In genomic region chr3:42035816-42036482, GRCh38 we compare ENCODE assay signal across 9 cellular contexts. TPM values are rescaled to one million over a fixed set of nuclear protein-coding genes. Genes with fewer than 3 reads are reported as not detected.
DNase-seq lines count a peak whose midpoint lies in the region; ATAC-seq and TF ChIP-seq lines count a peak whose summit lies in the region.
"Had no signal": no experiment of that assay in that cellular context is flagged by ENCODE, and none has a peak within 500 bp of the region (broad histone marks: within the 10 kb centered on the region; RNA-seq: fewer than 3 reads in every experiment).

No MANE protein-coding gene starts in this region.

- 88 to 95% methylated on average over 3 to 4 of the region's 4 CpGs for WGBS in endodermal cell (ENCODE audit: insufficient coverage in 1 of 2, insufficient read length in 1 of 2), 2 experiments

- TF ChIP-seq CTCF in activated CD8-positive, alpha-beta T cell treated with anti-CD3 and anti-CD28 coated beads for 36 hours (IDR thresholded peaks at IDR 0.05): no peak
- TF ChIP-seq CTCF in endodermal cell (conservative IDR thresholded peaks at IDR 0.05): no peak
- TF ChIP-seq CTCF in vagina (IDR thresholded peaks at IDR 0.05): no peak

- H3K36me3 ChIP-seq in endodermal cell (ENCODE audit: control insufficient read depth, insufficient read depth, low read length) (peaks cover 12% of the 10 kb centered on the region), vagina (no peaks in the 10 kb centered on the region)

- no peaks in the 10 kb centered on the region for H3K27me3 Mint-ChIP-seq in activated CD8-positive, alpha-beta T cell treated with anti-CD3 and anti-CD28 coated beads for 36 hours
- H3K27me3 Mint-ChIP-seq in activated CD8-positive, alpha-beta T cell treated with anti-CD3 and anti-CD28 coated beads, Interleukin-2, amount 10 ng/mL, durations not matched to agents 7 days and 5 days (ENCODE audit: low read depth): no peaks in the 10 kb centered on the region
- H3K27me3 Mint-ChIP-seq in endodermal cell (ENCODE audit: insufficient read depth): no peaks in the 10 kb centered on the region

- no peak for TF ChIP-seq POLR2A in vagina (IDR thresholded peaks at IDR 0.05)

- H3K4me3 ChIP-seq in endodermal cell (ENCODE audit: low read length) (no peak overlapping the region), vagina (no peak overlapping the region)

- H3K4me1 Mint-ChIP-seq in activated CD8-positive, alpha-beta T cell treated with anti-CD3 and anti-CD28 coated beads for 36 hours (ENCODE audit: low read depth): peaks cover 15% of the 10 kb centered on the region
- H3K4me1 Mint-ChIP-seq in activated CD8-positive, alpha-beta T cell treated with anti-CD3 and anti-CD28 coated beads, Interleukin-2, amount 10 ng/mL, durations not matched to agents 7 days and 5 days (ENCODE audit: low read depth): no peaks in the 10 kb centered on the region
- H3K4me1 Mint-ChIP-seq in endodermal cell: peaks cover 34% of the 10 kb centered on the region

- intact Hi-C loops in activated CD8-positive, alpha-beta T cell treated with anti-CD3 and anti-CD28 coated beads for 36 hours (cut with micrococcal nuclease): no loop called here
- intact Hi-C loops in vagina (cut with DNase I): no loop called here

- no peak overlapping the region for H3K4me3 Mint-ChIP-seq in activated CD8-positive, alpha-beta T cell treated with anti-CD3 and anti-CD28 coated beads for 36 hours
- H3K4me3 Mint-ChIP-seq in activated CD8-positive, alpha-beta T cell treated with anti-CD3 and anti-CD28 coated beads, Interleukin-2, amount 10 ng/mL, durations not matched to agents 7 days and 5 days: no peak overlapping the region
- no peak overlapping the region for H3K4me3 Mint-ChIP-seq in endodermal cell

- peaks cover 27% of the 10 kb centered on the region for H3K4me1 ChIP-seq in endodermal cell (ENCODE audit: control insufficient read depth, insufficient read depth, low read length)
- H3K4me1 ChIP-seq in vagina: peaks cover 60% of the 10 kb centered on the region

- H3K9me3 ChIP-seq in endodermal cell (ENCODE audit: control insufficient read depth, low read length) (no peaks in the 10 kb centered on the region), vagina (no peaks in the 10 kb centered on the region)

- ATAC-seq in activated CD8-positive, alpha-beta T cell treated with anti-CD3 and anti-CD28 coated beads for 36 hours: no peak
- no peak for ATAC-seq in activated CD8-positive, alpha-beta T cell treated with anti-CD3 and anti-CD28 coated beads, Interleukin-2, amount 10 ng/mL, durations not matched to agents 7 days and 5 days
- no peak for ATAC-seq in GM18517 (IDR thresholded peaks at IDR 0.05; ENCODE audit: unreplicated experiment)

- peak overlapping the region; percentile 39 for H3K27ac Mint-ChIP-seq in activated CD8-positive, alpha-beta T cell treated with anti-CD3 and anti-CD28 coated beads for 36 hours
- H3K27ac Mint-ChIP-seq in activated CD8-positive, alpha-beta T cell treated with anti-CD3 and anti-CD28 coated beads, Interleukin-2, amount 10 ng/mL, durations not matched to agents 7 days and 5 days: no peak overlapping the region
- H3K27ac Mint-ChIP-seq in endodermal cell: peak overlapping the region; percentile 71

- H3K9me3 Mint-ChIP-seq in activated CD8-positive, alpha-beta T cell treated with anti-CD3 and anti-CD28 coated beads for 36 hours: no peaks in the 10 kb centered on the region
- H3K9me3 Mint-ChIP-seq in activated CD8-positive, alpha-beta T cell treated with anti-CD3 and anti-CD28 coated beads, Interleukin-2, amount 10 ng/mL, durations not matched to agents 7 days and 5 days (ENCODE audit: insufficient read depth): no peaks in the 10 kb centered on the region
- H3K9me3 Mint-ChIP-seq in endodermal cell: no peaks in the 10 kb centered on the region

- H3K36me3 Mint-ChIP-seq in activated CD8-positive, alpha-beta T cell treated with anti-CD3 and anti-CD28 coated beads for 36 hours (ENCODE audit: low read depth): peaks cover 6% of the 10 kb centered on the region
- H3K36me3 Mint-ChIP-seq in activated CD8-positive, alpha-beta T cell treated with anti-CD3 and anti-CD28 coated beads, Interleukin-2, amount 10 ng/mL, durations not matched to agents 7 days and 5 days (ENCODE audit: low read depth): peaks cover 10% of the 10 kb centered on the region
- H3K36me3 Mint-ChIP-seq in endodermal cell (ENCODE audit: low read depth): peaks cover 9% of the 10 kb centered on the region

- peak overlapping the region; percentile 19 for H3K27ac ChIP-seq in endodermal cell (ENCODE audit: low read depth, low read length)
- H3K27ac ChIP-seq in vagina: peak overlapping the region; percentile 77
- H3K27ac ChIP-seq: 22Rv1 had no signal

- DNase-seq in activated CD8-positive, alpha-beta T cell treated with anti-CD3 and anti-CD28 coated beads for 36 hours: no peak
- DNase-seq in activated CD8-positive, alpha-beta T cell treated with anti-CD3 and anti-CD28 coated beads, Interleukin-2, amount 10 ng/mL, durations not matched to agents 7 days and 5 days: no peak
- DNase-seq in endodermal cell (no peak), myocyte (ENCODE audit: low read depth) (peak; percentile 76), vagina (ENCODE audit: extremely low spot score in 2 of 2) (no peak), 8988T (no peak), NCI-H1436 treated with DMSO at 0.1 percent for 48 hours (lab: John Stamatoyannopoulos, UW) (no peak)

- H3K27me3 ChIP-seq in endodermal cell (ENCODE audit: control insufficient read depth, insufficient read depth, low read length, poor library complexity, severe bottlenecking) (no peaks in the 10 kb centered on the region), vagina (no peaks in the 10 kb centered on the region)

- CTCF ChIA-PET in activated CD8-positive, alpha-beta T cell treated with anti-CD3 and anti-CD28 coated beads for 36 hours (lab: Charles Lee): interaction anchor here (0.9 kb wide), 1 partner anchor 63 kb away, joined by 3 read pairs; no protein-coding TSS in a partner anchor
- CTCF ChIA-PET in activated CD8-positive, alpha-beta T cell treated with anti-CD3 and anti-CD28 coated beads, Interleukin-2, amount 10 ng/mL, durations not matched to agents 7 days and 5 days (lab: Charles Lee): no interaction called here

- POLR2A ChIA-PET in activated CD8-positive, alpha-beta T cell treated with anti-CD3 and anti-CD28 coated beads for 36 hours (lab: Charles Lee): no interaction called here
- POLR2A ChIA-PET in activated CD8-positive, alpha-beta T cell treated with anti-CD3 and anti-CD28 coated beads, Interleukin-2, amount 10 ng/mL, durations not matched to agents 7 days and 5 days (lab: Charles Lee): interaction anchor here (0.7 to 1.0 kb wide), 2 partner anchors 14 to 23 kb away, joined by 3 read pairs; no protein-coding TSS in a partner anchor

- H3K9ac ChIP-seq in endodermal cell (ENCODE audit: extremely low read depth, low read length, poor library complexity, severe bottlenecking): no peak overlapping the region

RNA-seq across cellular contexts. Expression of gene TRAK1, which starts 55.2 kb away (rescaled TPM):
- total RNA-seq in activated CD8-positive, alpha-beta T cell treated with anti-CD3 and anti-CD28 coated beads for 36 hours: 10 to 100 TPM; 24.1 to 24.3 TPM
- total RNA-seq in activated CD8-positive, alpha-beta T cell treated with anti-CD3 and anti-CD28 coated beads, Interleukin-2, amount 10 ng/mL, durations not matched to agents 7 days and 5 days: 10 to 100 TPM; 28.6 to 28.7 TPM
- total RNA-seq in endodermal cell (10 to 100 TPM; 29.8 to 31.0 TPM), myocyte (75.5 and 117 TPM in 2 replicates), vagina (36.8 TPM)
- 44.2 TPM for polyA plus RNA-seq in endodermal cell (2013, experiment 1 of 2)
- 40.5 TPM for polyA plus RNA-seq in endodermal cell (2013, experiment 2 of 2)
- polyA plus RNA-seq in myocyte (2012): 65.8 TPM
